In genomic region chr1:87435484-87435883, GRCh38 we compare ENCODE assay signal across 11 cellular contexts.
DNase-seq lines count a peak whose midpoint lies in the region; ATAC-seq and TF ChIP-seq lines count a peak whose summit lies in the region.
"Had no signal": no experiment of that assay in that cellular context is flagged by ENCODE, and none has a peak within 500 bp of the region (broad histone marks: within the 10 kb centered on the region; RNA-seq: fewer than 3 reads in every experiment).

No MANE protein-coding gene starts in this region.

- ATAC-seq in GM21526 (IDR thresholded peaks at IDR 0.05; ENCODE audit: low FRiP score, unreplicated experiment) (peak; percentile 76), HG03280 (IDR thresholded peaks at IDR 0.05; ENCODE audit: unreplicated experiment) (peak; percentile 44), mucosa of descending colon (peak; percentile 39), HG03460 (IDR thresholded peaks at IDR 0.05; ENCODE audit: unreplicated experiment) (no peak)
- ATAC-seq: HCT116, left lung, psoas muscle had no signal

- H3K9me3 ChIP-seq in mucosa of descending colon: no peaks in the 10 kb centered on the region
- H3K9me3 ChIP-seq: left lung, psoas muscle had no signal

- H3K4me1 ChIP-seq in mucosa of descending colon (ENCODE audit: low read depth): no peaks in the 10 kb centered on the region
- H3K4me1 ChIP-seq: left lung, psoas muscle had no signal

- no peaks in the 10 kb centered on the region for H3K36me3 ChIP-seq in mucosa of descending colon (ENCODE audit: low read depth)
- H3K36me3 ChIP-seq: left lung had no signal

- no peak for TF ChIP-seq CTCF in mucosa of descending colon (IDR thresholded peaks at IDR 0.05)

- DNase-seq in amniotic epithelial cell (ENCODE audit: low read depth): peak; percentile 86
- DNase-seq in mucosa of descending colon: no peak
- DNase-seq in activated naive CD4-positive, alpha-beta T cell treated with anti-CD3 and anti-CD28 coated beads, Interleukin-2, amount 50 U/mL, for 16 hours: no peak
- DNase-seq in cortex of kidney (lab: John Stamatoyannopoulos, UW): no peak
- DNase-seq in activated effector memory CD4-positive, alpha-beta T cell treated with Interleukin-2 at 50 U/mL for 16 hours: no peak
- DNase-seq: left lung, psoas muscle had no signal

- no peak overlapping the region for H3K4me3 ChIP-seq in mucosa of descending colon
- H3K4me3 ChIP-seq: left lung, psoas muscle had no signal

- intact Hi-C loops in mucosa of descending colon (cut with DNase I, micrococcal nuclease): no loop called here
